Comparison of ENCODE assay signal across 25 cellular contexts in the genomic region with DNA sequence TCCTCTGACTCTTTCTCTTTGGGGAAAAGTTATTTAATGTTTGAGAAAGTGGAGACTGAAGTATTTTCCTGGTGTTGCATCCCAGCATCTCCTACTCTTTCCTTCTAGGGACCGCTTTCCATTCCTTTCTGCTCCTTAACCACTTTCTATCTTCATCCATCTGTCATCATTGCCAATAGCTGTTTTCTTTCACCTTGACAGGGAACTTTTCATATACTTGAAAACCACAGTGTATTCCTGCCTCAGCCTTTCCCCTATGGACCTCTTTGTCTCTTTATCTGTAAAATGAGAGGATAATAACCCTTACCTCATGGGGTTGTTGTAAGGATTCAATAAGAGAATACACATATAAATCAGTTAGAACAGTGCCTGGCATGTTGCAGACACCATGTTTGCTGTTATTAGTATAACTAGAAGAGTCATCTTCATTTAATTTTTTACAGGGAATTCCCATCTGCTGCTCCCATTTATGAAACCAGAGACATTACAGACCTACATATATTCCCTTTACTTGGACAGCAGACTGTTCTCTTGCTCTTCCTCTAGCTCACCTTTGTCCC. TPM values are rescaled to one million over a fixed set of nuclear protein-coding genes. Genes with fewer than 3 reads are reported as not detected.
DNase-seq lines count a peak whose midpoint lies in the region; ATAC-seq and TF ChIP-seq lines count a peak whose summit lies in the region.
"Had no signal": no experiment of that assay in that cellular context is flagged by ENCODE, and none has a peak within 500 bp of the region (broad histone marks: within the 10 kb centered on the region; RNA-seq: fewer than 3 reads in every experiment).

No MANE protein-coding gene starts in this region.

- H3K4me3 Mint-ChIP-seq in activated CD4-positive, alpha-beta T cell treated with anti-CD3 and anti-CD28 coated beads, Interleukin-2, amount 10 ng/mL, durations not matched to agents 24 days and 14 days: no peak overlapping the region
- H3K4me3 Mint-ChIP-seq: HFFc6, neural progenitor cell had no signal

- intact Hi-C loops in activated CD4-positive, alpha-beta T cell treated with anti-CD3 and anti-CD28 coated beads, Interleukin-2, amount 10 ng/mL, durations not matched to agents 24 days and 14 days (cut with micrococcal nuclease): no loop called here
- intact Hi-C loops in body of pancreas (cut with DNase I) (no loop called here), gastrocnemius medialis (cut with DNase I; ENCODE audit: low total_unique reads) (no loop called here)

- H3K27me3 ChIP-seq in neutrophil (no peaks in the 10 kb centered on the region), body of pancreas (no peaks in the 10 kb centered on the region), gastrocnemius medialis (no peaks in the 10 kb centered on the region)
- H3K27me3 ChIP-seq: adrenal gland, neural progenitor cell, Peyer's patch, upper lobe of left lung had no signal

- H3K4me1 ChIP-seq in neutrophil (ENCODE audit: control insufficient read depth in 1 of 2, insufficient read depth in 1 of 2, low read depth in 1 of 2, low read length in 1 of 2) (peaks cover 0 to 4% of the 10 kb centered on the region in 2 experiments), body of pancreas (no peaks in the 10 kb centered on the region), gastrocnemius medialis (no peaks in the 10 kb centered on the region)
- H3K4me1 ChIP-seq: adrenal gland, neural progenitor cell, Peyer's patch had no signal

- H3K9me3 Mint-ChIP-seq in activated CD4-positive, alpha-beta T cell treated with anti-CD3 and anti-CD28 coated beads, Interleukin-2, amount 10 ng/mL, durations not matched to agents 24 days and 14 days: no peaks in the 10 kb centered on the region
- H3K9me3 Mint-ChIP-seq in activated naive CD4-positive, alpha-beta T cell treated with anti-CD3 and anti-CD28 coated beads, Interleukin-2, amount 50 U/mL, for 72 hours: no peaks in the 10 kb centered on the region
- H3K9me3 Mint-ChIP-seq: HFFc6, neural progenitor cell had no signal

- peak in 1 of 2 donors; percentile 8 for ATAC-seq in activated naive CD4-positive, alpha-beta T cell treated with anti-CD3 and anti-CD28 coated beads, Interleukin-2, amount 50 U/mL, for 72 hours
- ATAC-seq in body of pancreas (no peak), gastrocnemius medialis (no peak)

- WGBS in body of pancreas, 2 donors: 97 to 100% methylated on average over 1 of the region's 1 CpG

- no peak for TF ChIP-seq CTCF in neutrophil (IDR thresholded peaks at IDR 0.05)
- TF ChIP-seq CTCF in body of pancreas (IDR thresholded peaks at IDR 0.05): no peak
- TF ChIP-seq CTCF in gastrocnemius medialis (IDR thresholded peaks at IDR 0.05 in 4 of 5, conservative IDR thresholded peaks at IDR 0.05 in 1 of 5): no peak

- peaks cover 82% of the 10 kb centered on the region for H3K36me3 Mint-ChIP-seq in activated CD4-positive, alpha-beta T cell treated with anti-CD3 and anti-CD28 coated beads, Interleukin-2, amount 10 ng/mL, durations not matched to agents 24 days and 14 days (ENCODE audit: low read depth)
- H3K36me3 Mint-ChIP-seq in activated naive CD4-positive, alpha-beta T cell treated with anti-CD3 and anti-CD28 coated beads, Interleukin-2, amount 50 U/mL, for 72 hours: peaks cover 31 to 74% of the 10 kb centered on the region in 2 donors
- H3K36me3 Mint-ChIP-seq: neural progenitor cell had no signal

- TF ChIP-seq POLR2A in body of pancreas (IDR thresholded peaks at IDR 0.05) (no peak), gastrocnemius medialis (IDR thresholded peaks at IDR 0.05) (no peak)

- H3K27ac ChIP-seq in neutrophil (peak overlapping the region; percentile 32), body of pancreas (no peak overlapping the region), gastrocnemius medialis (no peak overlapping the region)
- H3K27ac ChIP-seq: adrenal gland, neural progenitor cell, Peyer's patch, SK-N-MC, upper lobe of left lung had no signal

- DNase-seq in activated CD4-positive, alpha-beta T cell treated with anti-CD3 and anti-CD28 coated beads, Interleukin-2, amount 10 ng/mL, durations not matched to agents 24 days and 14 days: no peak
- no peak for DNase-seq in activated CD4-positive, alpha-beta T cell treated with anti-CD3 and anti-CD28 coated beads for 48 hours
- DNase-seq in NCI-H146 treated with DMSO at 0.1 percent for 48 hours (lab: John Stamatoyannopoulos, UW; ENCODE audit: unreplicated experiment) (peak; percentile 28), DMS153 (lab: John Stamatoyannopoulos, UW) (no peak), body of pancreas (no peak), gastrocnemius medialis (no peak)
- DNase-seq in activated naive CD4-positive, alpha-beta T cell treated with anti-CD3 and anti-CD28 coated beads, Interleukin-2, amount 50 U/mL, for 72 hours (ENCODE audit: low spot score in 2 of 2): no peak
- DNase-seq: adrenal gland; Caco-2; central memory CD4-positive, alpha-beta T cell; effector memory CD4-positive, alpha-beta T cell; HFFc6; kidney; mesendoderm; NCI-H2171 treated with DMSO at 0.1 percent for 48 hours; NCI-H82; Peyer's patch; stimulated activated CD4-positive, alpha-beta T cell treated with anti-CD3 and anti-CD28 coated beads, Interleukin-12 subunit alpha, Interleukin-12 subunit beta, amount 100 ng/mL, for 4 hours; stimulated activated naive CD4-positive, alpha-beta T cell; upper lobe of left lung had no signal

- in situ Hi-C loops in gastrocnemius medialis (cut with MboI; ENCODE audit: low sequenced_read_pairs in 4 of 4): loop anchor here in 2 of 4 donors (25.0 kb wide), 2 partner anchors 338 to 638 kb away; no protein-coding TSS in a partner anchor

- H3K9me3 ChIP-seq in neutrophil (peaks cover 18% of the 10 kb centered on the region), body of pancreas (no peaks in the 10 kb centered on the region), gastrocnemius medialis (no peaks in the 10 kb centered on the region)
- H3K9me3 ChIP-seq: adrenal gland, Caco-2, Peyer's patch, upper lobe of left lung had no signal

- H3K4me1 Mint-ChIP-seq in activated CD4-positive, alpha-beta T cell treated with anti-CD3 and anti-CD28 coated beads, Interleukin-2, amount 10 ng/mL, durations not matched to agents 24 days and 14 days: peaks cover 32% of the 10 kb centered on the region
- H3K4me1 Mint-ChIP-seq: neural progenitor cell had no signal

- H3K27me3 Mint-ChIP-seq in activated CD4-positive, alpha-beta T cell treated with anti-CD3 and anti-CD28 coated beads, Interleukin-2, amount 10 ng/mL, durations not matched to agents 24 days and 14 days: no peaks in the 10 kb centered on the region

- H3K27ac Mint-ChIP-seq in activated CD4-positive, alpha-beta T cell treated with anti-CD3 and anti-CD28 coated beads, Interleukin-2, amount 10 ng/mL, durations not matched to agents 24 days and 14 days: peak overlapping the region; percentile 71
- peak overlapping the region; percentile 69 to 92 for H3K27ac Mint-ChIP-seq in activated naive CD4-positive, alpha-beta T cell treated with anti-CD3 and anti-CD28 coated beads, Interleukin-2, amount 50 U/mL, for 72 hours
- H3K27ac Mint-ChIP-seq: HFFc6, neural progenitor cell had no signal

- no peak overlapping the region for H3K4me3 ChIP-seq in neutrophil (ENCODE audit: low read depth in 1 of 2, low read length in 1 of 2)
- H3K4me3 ChIP-seq in body of pancreas: no peak overlapping the region
- H3K4me3 ChIP-seq in gastrocnemius medialis: no peak overlapping the region
- H3K4me3 ChIP-seq: adrenal gland, neural progenitor cell, Peyer's patch, SK-N-MC, upper lobe of left lung had no signal

- H3K36me3 ChIP-seq in neutrophil (peaks cover 98% of the 10 kb centered on the region), body of pancreas (replicated peaks in 1 of 2; ENCODE audit: insufficient read depth in 1 of 2, low read depth in 2 of 2) (no peaks in the 10 kb centered on the region), gastrocnemius medialis (no peaks in the 10 kb centered on the region)
- H3K36me3 ChIP-seq: adrenal gland, neural progenitor cell had no signal

RNA-seq across cellular contexts. Expression of a gene that starts 31.8 kb away (rescaled TPM):
- total RNA-seq in activated CD4-positive, alpha-beta T cell treated with anti-CD3 and anti-CD28 coated beads, Interleukin-2, amount 10 ng/mL, durations not matched to agents 24 days and 14 days: 758 and 792 TPM in 2 replicates
- total RNA-seq in activated naive CD4-positive, alpha-beta T cell treated with anti-CD3 and anti-CD28 coated beads, Interleukin-2, amount 50 U/mL, for 72 hours: 1,000 to 10,000 TPM in 1 of 2 donors, 100 to 1,000 TPM in 1; 761 to 1,053 TPM
- total RNA-seq in body of pancreas (10 to 100 TPM in 1 of 2 donors, 1 to 10 TPM in 1; 6.3 to 16.1 TPM), gastrocnemius medialis (10 to 100 TPM in 2 of 4 donors, 1 to 10 TPM in 2; 3.7 to 12.5 (median 10.1) TPM)

RNA-seq across cellular contexts. Expression of a gene that starts 45.4 kb away (rescaled TPM):
- not detected in 2 replicates for total RNA-seq in activated CD4-positive, alpha-beta T cell treated with anti-CD3 and anti-CD28 coated beads, Interleukin-2, amount 10 ng/mL, durations not matched to agents 24 days and 14 days
- total RNA-seq in activated naive CD4-positive, alpha-beta T cell treated with anti-CD3 and anti-CD28 coated beads, Interleukin-2, amount 50 U/mL, for 72 hours: not detected
- total RNA-seq in body of pancreas (1 to 10 TPM in 1 of 2 donors, not detected in 1; 1.8 TPM), gastrocnemius medialis (1 to 10 TPM in 1 of 4 donors, under 1 TPM in 1, not detected in 2; 0.42 to 1.4 TPM)
- total RNA-seq: fibroblast of lung, HFFc6, kidney, Peyer's patch, renal cortical epithelial cell had no signal

Comparison
In these comparisons a context has a peak if more than half of its experiments do, and no peak if none do; other contexts are left out.
1. RNA of a gene that starts 31.8 kb away (total RNA-seq): 761 to 1,053 TPM in activated naive CD4-positive, alpha-beta T cell treated with anti-CD3 and anti-CD28 coated beads, Interleukin-2, amount 50 U/mL, for 72 hours and 758 to 792 TPM in activated CD4-positive, alpha-beta T cell treated with anti-CD3 and anti-CD28 coated beads, Interleukin-2, amount 10 ng/mL, durations not matched to agents 24 days and 14 days; 6.3 to 16.1 TPM in body of pancreas and 3.7 to 12.5 TPM in gastrocnemius medialis; every median in the first group is over 10 times any median in the second.